14 cellular contexts compared by ENCODE assay signal in the genomic region with DNA sequence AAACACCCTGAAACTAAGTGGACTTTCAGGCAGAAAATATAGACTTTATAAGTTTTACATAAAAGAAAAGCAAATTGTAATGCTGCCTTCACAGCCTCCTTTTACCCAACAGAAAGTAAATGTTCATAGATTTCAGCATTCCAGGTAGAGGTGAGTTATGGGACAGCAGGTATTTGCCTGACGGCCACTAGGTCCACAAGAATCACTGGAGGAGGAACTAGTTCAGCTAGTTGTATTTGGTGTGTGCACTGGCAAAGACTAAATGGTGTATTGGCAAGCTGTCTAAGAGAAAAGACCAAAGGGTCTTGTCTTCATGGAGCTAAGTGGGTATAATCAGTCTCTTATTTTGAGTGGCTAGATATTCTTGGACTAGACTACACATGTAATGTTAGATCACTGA. TPM values are rescaled to one million over a fixed set of nuclear protein-coding genes. Genes with fewer than 3 reads are reported as not detected.
DNase-seq lines count a peak whose midpoint lies in the region; ATAC-seq and TF ChIP-seq lines count a peak whose summit lies in the region.
"Had no signal": no experiment of that assay in that cellular context is flagged by ENCODE, and none has a peak within 500 bp of the region (broad histone marks: within the 10 kb centered on the region; RNA-seq: fewer than 3 reads in every experiment).

No MANE protein-coding gene starts in this region.

- H3K9me3 ChIP-seq in mammary epithelial cell (replicated peaks; ENCODE audit: insufficient read depth, low read length): no peaks in the 10 kb centered on the region

- 100% methylated on average over 1 of the region's 1 CpG for WGBS in mammary epithelial cell (ENCODE audit: low coverage, missing lambda C conversion rate)

- H3K27me3 ChIP-seq in mammary epithelial cell (ENCODE audit: insufficient read depth, low read length): no peaks in the 10 kb centered on the region
- H3K27me3 ChIP-seq: BLaER1 treated with 17β-estradiol and CSF1 and Interleukin-3, amounts not matched to agents 10 nM and 100 nM had no signal

- no peak overlapping the region for H3K27ac ChIP-seq in mammary epithelial cell (ENCODE audit: insufficient read depth, low read depth, low read length)
- H3K27ac ChIP-seq: BLaER1 treated with 17β-estradiol and CSF1 and Interleukin-3, amounts not matched to agents 10 nM and 100 nM had no signal

- no TSS peak for BruUV-seq in mammary epithelial cell (replicated peaks; lab: Mats Ljungman, UMichigan)

- no peak for TF ChIP-seq CTCF in mammary epithelial cell (conservative IDR thresholded peaks at IDR 0.05 in 1 of 2, IDR thresholded peaks at IDR 0.05 in 1 of 2; ENCODE audit: extremely low read depth in 1 of 2, insufficient read depth in 1 of 2, low read depth in 1 of 2, low read length in 2 of 2)
- TF ChIP-seq CTCF in progenitor cell of endocrine pancreas (IDR thresholded peaks at IDR 0.05; ENCODE audit: unreplicated experiment): no peak

- H3K4me1 Mint-ChIP-seq in progenitor cell of endocrine pancreas (ENCODE audit: low read depth): peaks cover 18% of the 10 kb centered on the region
- H3K4me1 Mint-ChIP-seq: H9 had no signal

- no peak overlapping the region for H2AFZ ChIP-seq in mammary epithelial cell (ENCODE audit: low read depth, low read length)

- H3K4me3 ChIP-seq in mammary epithelial cell (replicated peaks in 1 of 3; ENCODE audit: insufficient read depth in 1 of 3, low read depth in 2 of 3, low read length in 3 of 3): no peak overlapping the region
- H3K4me3 ChIP-seq: BLaER1 treated with 17β-estradiol and CSF1 and Interleukin-3, amounts not matched to agents 10 nM and 100 nM had no signal

- H3K4me1 ChIP-seq in mammary epithelial cell (ENCODE audit: insufficient read depth, low read length): no peaks in the 10 kb centered on the region
- H3K4me1 ChIP-seq: BLaER1 treated with 17β-estradiol and CSF1 and Interleukin-3, amounts not matched to agents 10 nM and 100 nM had no signal

- H3K79me2 ChIP-seq in mammary epithelial cell (ENCODE audit: insufficient read depth, low read length): peaks cover 63% of the 10 kb centered on the region

- in situ Hi-C loops in T47D (cut with HindIII; ENCODE audit: low pct_unique_long_range_greater_than_20kb, low sequenced_read_pairs): no loop called here
- in situ Hi-C loops in mammary epithelial cell (cut with MboI; ENCODE audit: low sequenced_read_pairs in 2 of 2): no loop called here

- H3K4me3 Mint-ChIP-seq in progenitor cell of endocrine pancreas (ENCODE audit: low read depth): no peak overlapping the region
- H3K4me3 Mint-ChIP-seq: B cell; CD8-positive, alpha-beta T cell; H9 had no signal

- H4K20me1 ChIP-seq in mammary epithelial cell (ENCODE audit: insufficient read depth, low read length): no peaks in the 10 kb centered on the region

- H3K36me3 ChIP-seq in mammary epithelial cell (ENCODE audit: insufficient read depth, low read length): no peaks in the 10 kb centered on the region

- H3K27ac Mint-ChIP-seq in progenitor cell of endocrine pancreas: peak overlapping the region; percentile 69
- H3K27ac Mint-ChIP-seq: B cell; CD8-positive, alpha-beta T cell; H9 had no signal

- DNase-seq in T47D (ENCODE audit: low read depth in 1 of 2, low spot score in 1 of 2): peak; percentile 23 to 86
- no peak for DNase-seq in mammary epithelial cell
- no peak for DNase-seq in progenitor cell of endocrine pancreas (ENCODE audit: low spot score, unreplicated experiment)
- DNase-seq: Calu3; CD8-positive, alpha-beta T cell; DMS79 treated with DMSO at 0.1 percent for 48 hours; GF-D8; H9 had no signal

- no peak overlapping the region for H3K4me2 ChIP-seq in mammary epithelial cell (ENCODE audit: insufficient read depth, low read depth, low read length)
- H3K4me2 ChIP-seq: BLaER1 treated with 17β-estradiol and CSF1 and Interleukin-3, amounts not matched to agents 10 nM and 100 nM had no signal

- intact Hi-C loops in mammary epithelial cell (cut with micrococcal nuclease): no loop called here

- peaks cover 26% of the 10 kb centered on the region for H3K9me3 Mint-ChIP-seq in progenitor cell of endocrine pancreas (ENCODE audit: low read depth)

- no peaks in the 10 kb centered on the region for H3K27me3 Mint-ChIP-seq in progenitor cell of endocrine pancreas
- H3K27me3 Mint-ChIP-seq: B cell had no signal

- peaks cover 46% of the 10 kb centered on the region for H3K36me3 Mint-ChIP-seq in progenitor cell of endocrine pancreas (ENCODE audit: insufficient read depth)

- no peak overlapping the region for H3K9ac ChIP-seq in mammary epithelial cell (ENCODE audit: insufficient read depth, low read length)
- H3K9ac ChIP-seq: BLaER1 treated with 17β-estradiol and CSF1 and Interleukin-3, amounts not matched to agents 10 nM and 100 nM had no signal

- ATAC-seq in esophagus mucosa (peak; percentile 26), HG02970 (IDR thresholded peaks at IDR 0.05; ENCODE audit: low FRiP score, unreplicated experiment) (no peak), GM18861 (IDR thresholded peaks at IDR 0.05; ENCODE audit: unreplicated experiment) (no peak)
- ATAC-seq: CD8-positive, alpha-beta T cell; HepG2 had no signal

- CTCF ChIA-PET in mammary epithelial cell (lab: Charles Lee; ENCODE audit: low non-redundant PET): no interaction called here

- dilution Hi-C loops in mammary epithelial cell (cut with HindIII; ENCODE audit: low sequenced_read_pairs): no loop called here

RNA-seq across cellular contexts. Expression of a gene that starts 34.2 kb away (rescaled TPM):
- total RNA-seq in mammary epithelial cell (10 to 100 TPM; 18.6 to 20.3 TPM), esophagus mucosa (13.1 TPM), progenitor cell of endocrine pancreas (8.0 and 9.9 TPM in 2 replicates)
- 3.3 TPM for polyA plus RNA-seq in mammary epithelial cell
- 18.3 TPM for polyA minus RNA-seq in mammary epithelial cell

RNA-seq across cellular contexts. Expression of a gene that starts 34.5 kb away (rescaled TPM):
- total RNA-seq in mammary epithelial cell (10 to 100 TPM; 43.3 to 61.9 TPM), esophagus mucosa (34.4 TPM), progenitor cell of endocrine pancreas (86.9 and 96.3 TPM in 2 replicates)
- 37.0 TPM for polyA plus RNA-seq in mammary epithelial cell
- polyA minus RNA-seq in mammary epithelial cell: 85.4 TPM

RNA-seq across cellular contexts. Expression of a gene that starts 56.5 kb away (rescaled TPM):
- total RNA-seq in mammary epithelial cell (10 to 100 TPM; 20.4 to 31.7 TPM), esophagus mucosa (15.1 TPM), progenitor cell of endocrine pancreas (30.7 and 35.4 TPM in 2 replicates)
- polyA plus RNA-seq in mammary epithelial cell: 9.0 TPM
- polyA minus RNA-seq in mammary epithelial cell: 11.4 TPM

Comparison
In these comparisons a context has a peak if more than half of its experiments do, and no peak if none do; other contexts are left out.
1. DNase-seq: peak in T47D (2 of 2); none in mammary epithelial cell (single experiment) and progenitor cell of endocrine pancreas (single experiment).